In genomic region chr14:99729991-99730875, GRCh38 we compare ENCODE assay signal across 8 cellular contexts. TPM values are rescaled to one million over a fixed set of nuclear protein-coding genes. Genes with fewer than 3 reads are reported as not detected.
DNase-seq lines count a peak whose midpoint lies in the region; ATAC-seq and TF ChIP-seq lines count a peak whose summit lies in the region.

No MANE protein-coding gene starts in this region.

- H3K4me3 Mint-ChIP-seq in H9 (peak overlapping the region; percentile 70 to 81), endodermal cell (peak overlapping the region; percentile 60), mesothelial cell of epicardium (peak overlapping the region; percentile 72)

- peaks cover 8 to 20% of the 10 kb centered on the region in 2 experiments for H3K4me1 Mint-ChIP-seq in H9
- no peaks in the 10 kb centered on the region for H3K4me1 Mint-ChIP-seq in endodermal cell
- H3K4me1 Mint-ChIP-seq in mesothelial cell of epicardium, result peaks cover 4% of the 10 kb centered on the region

- H3K36me3 Mint-ChIP-seq in H9 (ENCODE audit: insufficient read depth in 1 of 3, low read depth in 3 of 3) (no peaks in the 10 kb centered on the region), endodermal cell (ENCODE audit: low read depth) (no peaks in the 10 kb centered on the region), mesothelial cell of epicardium (no peaks in the 10 kb centered on the region)

- no peak for ATAC-seq in HG03159 (IDR thresholded peaks at IDR 0.05; ENCODE audit: unreplicated experiment)

- no peaks in the 10 kb centered on the region; a peak in 1 of 5 replicates for H3K9me3 Mint-ChIP-seq in H9
- H3K9me3 Mint-ChIP-seq in endodermal cell, result no peaks in the 10 kb centered on the region
- no peaks in the 10 kb centered on the region for H3K9me3 Mint-ChIP-seq in mesothelial cell of epicardium

- H2BK20ac ChIP-seq in H9 (ENCODE audit: low read depth, low read length, poor library complexity, severe bottlenecking), result no peak overlapping the region

- no peak overlapping the region for H2BK5ac ChIP-seq in H9 (ENCODE audit: insufficient read length, low read length)

- DNase-seq in D341Med (ENCODE audit: low spot score), result peak; percentile 96
- peak; percentile 86 for DNase-seq in H9
- peak; percentile 17 for DNase-seq in NCI-H2107 treated with DMSO at 0.1 percent for 48 hours (lab: John Stamatoyannopoulos, UW; ENCODE audit: unreplicated experiment)
- peak; percentile 19 to 61 for DNase-seq in activated CD8-positive, alpha-beta memory T cell treated with anti-CD3 and anti-CD28 coated beads for 1 hour (ENCODE audit: extremely low read depth in 1 of 2, low read depth in 1 of 2)
- peak; percentile 96 for DNase-seq in endodermal cell
- peak; percentile 70 to 95 for DNase-seq in mesothelial cell of epicardium (ENCODE audit: low spot score in 2 of 2, unreplicated experiment in 2 of 2)
- peak; percentile 9 to 29 for DNase-seq in stimulated activated CD8-positive, alpha-beta memory T cell treated with anti-CD3 and anti-CD28 coated beads, Interleukin-4, amount 100 ng/mL, for 1 hour (ENCODE audit: low read depth in 2 of 2, low spot score in 1 of 2)

- no peaks in the 10 kb centered on the region for H4K20me1 ChIP-seq in H9 (ENCODE audit: control insufficient read depth, insufficient read depth, insufficient read length)

- no peak overlapping the region for H4K91ac ChIP-seq in H9 (ENCODE audit: insufficient read length, low read depth, low read length)

- no peaks in the 10 kb centered on the region for H3K4me1 ChIP-seq in H9 (ENCODE audit: insufficient read depth, low read length)
- peaks cover 5% of the 10 kb centered on the region for H3K4me1 ChIP-seq in endodermal cell (ENCODE audit: control insufficient read depth, insufficient read depth, low read length)

- no peak overlapping the region for H2BK15ac ChIP-seq in H9 (ENCODE audit: low read depth, low read length)

- no peak overlapping the region for H3K9ac ChIP-seq in H9 (ENCODE audit: extremely low read depth, insufficient read length, low read length)
- peak overlapping the region; percentile 60 for H3K9ac ChIP-seq in endodermal cell (ENCODE audit: extremely low read depth, low read length, poor library complexity, severe bottlenecking)

- peak overlapping the region; percentile 11 for H3K4me2 ChIP-seq in H9 (ENCODE audit: insufficient read depth, insufficient read length, low read length)

- no peak overlapping the region for H4K8ac ChIP-seq in H9 (replicated peaks; ENCODE audit: insufficient read length, low read depth, low read length)

- peak overlapping the region; percentile 74 for H3K4me3 ChIP-seq in endodermal cell (ENCODE audit: low read length)

- H3K4ac ChIP-seq in H9 (ENCODE audit: low read depth, low read length), result no peak overlapping the region

- H3K14ac ChIP-seq in H9 (ENCODE audit: insufficient read depth, low read length), result no peak overlapping the region

- peaks cover 4% of the 10 kb centered on the region for H3K23me2 ChIP-seq in H9 (ENCODE audit: insufficient read length, low read depth, low read length, poor library complexity, severe bottlenecking)

- TF ChIP-seq CTCF in H9 (conservative IDR thresholded peaks at IDR 0.05), result peak; percentile 89
- TF ChIP-seq CTCF in endodermal cell (conservative IDR thresholded peaks at IDR 0.05), result peak; percentile 94
- peak; percentile 87 for TF ChIP-seq CTCF in mesothelial cell of epicardium (IDR thresholded peaks at IDR 0.05; ENCODE audit: unreplicated experiment)

- H3K27ac ChIP-seq in H9 (ENCODE audit: insufficient read length, low read depth, low read length), result no peak overlapping the region
- H3K27ac ChIP-seq in endodermal cell (ENCODE audit: low read depth, low read length), result peak overlapping the region; percentile 54

- H2BK12ac ChIP-seq in H9 (ENCODE audit: insufficient read length, low read depth, low read length), result no peak overlapping the region

- H3K9me3 ChIP-seq in H9 (ENCODE audit: control insufficient read depth, low read depth, low read length) (no peaks in the 10 kb centered on the region), endodermal cell (ENCODE audit: control insufficient read depth, low read length) (no peaks in the 10 kb centered on the region)

- H3K36me3 ChIP-seq in endodermal cell (ENCODE audit: control insufficient read depth, insufficient read depth, low read length), result no peaks in the 10 kb centered on the region

- H3K56ac ChIP-seq in H9 (ENCODE audit: insufficient read length, low read depth, low read length), result no peak overlapping the region

- no peak overlapping the region for H2AK5ac ChIP-seq in H9 (ENCODE audit: insufficient read length, low read length)

- H3T11ph ChIP-seq in H9 (ENCODE audit: low read length), result no peak overlapping the region

- no peak overlapping the region for H3K27ac Mint-ChIP-seq in H9
- no peak overlapping the region for H3K27ac Mint-ChIP-seq in endodermal cell
- no peak overlapping the region for H3K27ac Mint-ChIP-seq in mesothelial cell of epicardium

- no peak overlapping the region for H3K23ac ChIP-seq in H9 (ENCODE audit: insufficient read length, low read depth, low read length)

- H3K27me3 ChIP-seq in H9 (ENCODE audit: insufficient read depth, low read length), result no peaks in the 10 kb centered on the region
- no peaks in the 10 kb centered on the region for H3K27me3 ChIP-seq in endodermal cell (ENCODE audit: control insufficient read depth, insufficient read depth, low read length, poor library complexity, severe bottlenecking)

- no CpG with 5 or more reads among the region's 75 CpGs for WGBS in H9 (ENCODE audit: extremely low coverage, insufficient read length, low lambda C conversion rate)
- WGBS in endodermal cell (ENCODE audit: insufficient coverage in 1 of 2, insufficient read length in 1 of 2), 2 experiments, result 2 to 4% methylated on average over 36 to 75 of the region's 75 CpGs

- no peak overlapping the region for H2AFZ ChIP-seq in H9 (ENCODE audit: low read length)

- H3K79me2 ChIP-seq in H9 (ENCODE audit: insufficient read depth, low read length), result no peaks in the 10 kb centered on the region

- no peak overlapping the region for H3K18ac ChIP-seq in H9 (ENCODE audit: insufficient read length, low read depth, low read length)

- H2BK120ac ChIP-seq in H9 (ENCODE audit: low read depth, low read length, poor library complexity, severe bottlenecking), result no peak overlapping the region

- no peaks in the 10 kb centered on the region for H3K79me1 ChIP-seq in H9 (ENCODE audit: insufficient read depth, low read depth, low read length, poor library complexity, severe bottlenecking)

- peaks cover 5% of the 10 kb centered on the region; the same call in 1 of the 2 replicates for H3K27me3 Mint-ChIP-seq in H9 (ENCODE audit: low read depth)
- peaks cover 21% of the 10 kb centered on the region for H3K27me3 Mint-ChIP-seq in endodermal cell (ENCODE audit: insufficient read depth)
- H3K27me3 Mint-ChIP-seq in mesothelial cell of epicardium (ENCODE audit: low read depth), result peaks cover 12% of the 10 kb centered on the region

- H4K5ac ChIP-seq in H9 (ENCODE audit: insufficient read length, low read depth, low read length), result no peak overlapping the region

RNA-seq across cellular contexts. Expression of gene CYP46A1, which starts 46.1 kb away (rescaled TPM):
- total RNA-seq in H9 (2021), result 0.59 and 0.75 TPM in 2 replicates
- total RNA-seq in endodermal cell, result under 1 TPM; 0.55 to 0.57 TPM
- 4.1 TPM for polyA plus RNA-seq in endodermal cell (2013, experiment 1 of 2)
- 4.8 TPM for polyA plus RNA-seq in endodermal cell (2013, experiment 2 of 2)
- 1.9 to 2.4 TPM (median 2.3 TPM) in 3 replicates for total RNA-seq in mesothelial cell of epicardium

Comparison
In these comparisons a context has a peak if more than half of its experiments do, and no peak if none do; other contexts are left out.
1. DNase-seq: peak in every context shown above with its lines; median percentile 96 in D341Med; 96 in endodermal cell; 86 in H9; 82 in mesothelial cell of epicardium; 40 in activated CD8-positive, alpha-beta memory T cell treated with anti-CD3 and anti-CD28 coated beads for 1 hour; 19 in stimulated activated CD8-positive, alpha-beta memory T cell treated with anti-CD3 and anti-CD28 coated beads, Interleukin-4, amount 100 ng/mL, for 1 hour; 17 in NCI-H2107 treated with DMSO at 0.1 percent for 48 hours.